Comparison of ENCODE assay signal across 9 cellular contexts in genomic region chr11:130671801-130672700, GRCh38.
DNase-seq lines count a peak whose midpoint lies in the region; ATAC-seq and TF ChIP-seq lines count a peak whose summit lies in the region.
"Had no signal": no experiment of that assay in that cellular context is flagged by ENCODE, and none has a peak within 500 bp of the region (broad histone marks: within the 10 kb centered on the region; RNA-seq: fewer than 3 reads in every experiment).

No MANE protein-coding gene starts in this region.

- H3K36me3 Mint-ChIP-seq in HFFc6 (ENCODE audit: low read depth), result no peaks in the 10 kb centered on the region

- no peaks in the 10 kb centered on the region; the same call in 1 of the 2 replicates for H3K27me3 Mint-ChIP-seq in HFFc6 (ENCODE audit: insufficient read depth)

- H3K27me3 ChIP-seq in body of pancreas, result no peaks in the 10 kb centered on the region

- no peak for TF ChIP-seq CTCF in HFFc6 (IDR thresholded peaks at IDR 0.05)
- no peak for TF ChIP-seq CTCF in body of pancreas (IDR thresholded peaks at IDR 0.05)

- peaks cover 8% of the 10 kb centered on the region for H3K4me1 ChIP-seq in body of pancreas

- ATAC-seq in body of pancreas (peak; percentile 75), HG03354 (IDR thresholded peaks at IDR 0.05; ENCODE audit: poor library complexity, severe bottlenecking, unreplicated experiment) (no peak)

- 53 to 57% methylated on average over 10 to 14 of the region's 14 CpGs for WGBS in body of pancreas, 2 donors

- no peak overlapping the region for H3K4me3 ChIP-seq in body of pancreas

- TF ChIP-seq POLR2A in body of pancreas (IDR thresholded peaks at IDR 0.05), result no peak

- DNase-seq in HFFc6 (peak; percentile 94), body of pancreas (peak; percentile 32 to 76 (median 64)), islet precursor cell (peak; percentile 95), smooth muscle cell of the brain vasculature (ENCODE audit: low read depth, low spot score) (peak; percentile 94), NCI-H128 (lab: John Stamatoyannopoulos, UW; ENCODE audit: unreplicated experiment) (no peak), SKM-1 (lab: John Stamatoyannopoulos, UW; ENCODE audit: unreplicated experiment) (no peak)
- no peak for DNase-seq in activated CD4-positive, alpha-beta T cell treated with anti-CD3 and anti-CD28 coated beads, Interleukin-2, amount 50 U/mL, for 1 hour
- DNase-seq: stimulated activated CD4-positive, alpha-beta T cell treated with anti-CD3 and anti-CD28 coated beads, Interleukin-4, amount 100 ng/mL, for 1 hour had no signal

- peak overlapping the region; percentile 89 for H3K27ac Mint-ChIP-seq in HFFc6

- H3K36me3 ChIP-seq in body of pancreas (replicated peaks in 1 of 2; ENCODE audit: insufficient read depth in 1 of 2, low read depth in 2 of 2), result no peaks in the 10 kb centered on the region

- H3K4me1 Mint-ChIP-seq in HFFc6 (ENCODE audit: low read depth), result peaks cover 57% of the 10 kb centered on the region

- H3K9me3 ChIP-seq in body of pancreas, result no peaks in the 10 kb centered on the region

- H3K9me3 Mint-ChIP-seq in HFFc6, result no peaks in the 10 kb centered on the region

- H3K27ac ChIP-seq in body of pancreas, result peak overlapping the region in 2 of 4 donors; percentile 27 to 29

- H3K4me3 Mint-ChIP-seq in HFFc6, result peak overlapping the region; percentile 30; the same call in 1 of the 2 replicates

- intact Hi-C loops in body of pancreas (cut with DNase I), result no loop called here

Comparison
In these comparisons a context has a peak if more than half of its experiments do, and no peak if none do; other contexts are left out.
1. DNase-seq: peak in HFFc6 (single experiment), body of pancreas (4 of 4), islet precursor cell (single experiment) and smooth muscle cell of the brain vasculature (single experiment); none in NCI-H128 (single experiment), SKM-1 (single experiment) and activated CD4-positive, alpha-beta T cell treated with anti-CD3 and anti-CD28 coated beads, Interleukin-2, amount 50 U/mL, for 1 hour (single experiment).